ENCODE assay signal across 17 cellular contexts in genomic region chr16:25996052-25996451, GRCh38.
DNase-seq lines count a peak whose midpoint lies in the region; ATAC-seq and TF ChIP-seq lines count a peak whose summit lies in the region.
"Had no signal": no experiment of that assay in that cellular context is flagged by ENCODE, and none has a peak within 500 bp of the region (broad histone marks: within the 10 kb centered on the region; RNA-seq: fewer than 3 reads in every experiment).

No MANE protein-coding gene starts in this region.

- no peaks in the 10 kb centered on the region for H3K79me1 ChIP-seq in H9 (ENCODE audit: insufficient read depth, low read depth, low read length, poor library complexity, severe bottlenecking)

- no peak for TF ChIP-seq POLR2A in ovary (IDR thresholded peaks at IDR 0.05)

- H3K4me2 ChIP-seq in H9 (ENCODE audit: insufficient read depth, insufficient read length, low read length) (no peak overlapping the region), mammary epithelial cell (ENCODE audit: insufficient read depth, low read depth, low read length) (no peak overlapping the region)

- no peaks in the 10 kb centered on the region for H3K4me1 Mint-ChIP-seq in H9
- H3K4me1 Mint-ChIP-seq in endodermal cell = peaks cover 16% of the 10 kb centered on the region

- peaks cover 0 to 3% of the 10 kb centered on the region in 2 experiments; a peak in 1 of 5 replicates for H3K9me3 Mint-ChIP-seq in H9
- peaks cover 9% of the 10 kb centered on the region for H3K9me3 Mint-ChIP-seq in endodermal cell

- no peak overlapping the region for H3K9ac ChIP-seq in H9 (ENCODE audit: extremely low read depth, insufficient read length, low read length)
- H3K9ac ChIP-seq in endodermal cell (ENCODE audit: extremely low read depth, low read length, poor library complexity, severe bottlenecking) = no peak overlapping the region
- H3K9ac ChIP-seq in mammary epithelial cell (ENCODE audit: insufficient read depth, low read length) = no peak overlapping the region

- H3K27me3 Mint-ChIP-seq in H9 (ENCODE audit: low read depth) (peaks cover 3% of the 10 kb centered on the region; the same call in 1 of the 2 replicates), endodermal cell (ENCODE audit: insufficient read depth) (peaks cover 5% of the 10 kb centered on the region)

- no peak overlapping the region for H3K4me3 ChIP-seq in endodermal cell (ENCODE audit: low read length)
- no peak overlapping the region for H3K4me3 ChIP-seq in ovary
- H3K4me3 ChIP-seq in mammary epithelial cell (replicated peaks in 1 of 3; ENCODE audit: insufficient read depth in 1 of 3, low read depth in 2 of 3, low read length in 3 of 3) = no peak overlapping the region
- no peak overlapping the region for H3K4me3 ChIP-seq in upper lobe of right lung
- H3K4me3 ChIP-seq: HAP-1, SJSA1 had no signal

- DNase-seq in H9 (no peak), OCI-M1 (lab: John Stamatoyannopoulos, UW) (peak; percentile 1), endodermal cell (no peak), NCI-H2227 treated with DMSO at 0.1 percent for 48 hours (lab: John Stamatoyannopoulos, UW) (no peak), ovary (no peak), mammary epithelial cell (no peak), upper lobe of right lung (no peak)
- DNase-seq: CD4-positive, alpha-beta T cell; DMS79; IMR-90; MV-4-11; NCI-H446 treated with DMSO at 0.1 percent for 48 hours; NCI-H748 treated with DMSO at 0.1 percent for 48 hours; T-helper 1 cell had no signal

- no peak overlapping the region for H2AK5ac ChIP-seq in H9 (ENCODE audit: insufficient read length, low read length)

- H3K4me1 ChIP-seq in H9 (ENCODE audit: insufficient read depth, low read length) = no peaks in the 10 kb centered on the region
- H3K4me1 ChIP-seq in endodermal cell (ENCODE audit: control insufficient read depth, insufficient read depth, low read length) = no peaks in the 10 kb centered on the region
- H3K4me1 ChIP-seq in ovary (ENCODE audit: insufficient read depth) = no peaks in the 10 kb centered on the region
- H3K4me1 ChIP-seq in mammary epithelial cell (ENCODE audit: insufficient read depth, low read length) = no peaks in the 10 kb centered on the region
- H3K4me1 ChIP-seq in upper lobe of right lung = no peaks in the 10 kb centered on the region
- H3K4me1 ChIP-seq: HAP-1, SJSA1 had no signal

- CTCF ChIA-PET in mammary epithelial cell (lab: Charles Lee; ENCODE audit: low non-redundant PET) = no interaction called here

- no peak overlapping the region for H3K18ac ChIP-seq in H9 (ENCODE audit: insufficient read length, low read depth, low read length)

- H3K27me3 ChIP-seq in H9 (ENCODE audit: insufficient read depth, low read length) (no peaks in the 10 kb centered on the region), endodermal cell (ENCODE audit: control insufficient read depth, insufficient read depth, low read length, poor library complexity, severe bottlenecking) (no peaks in the 10 kb centered on the region), ovary (no peaks in the 10 kb centered on the region), mammary epithelial cell (ENCODE audit: insufficient read depth, low read length) (no peaks in the 10 kb centered on the region), upper lobe of right lung (no peaks in the 10 kb centered on the region)
- H3K27me3 ChIP-seq: SJSA1 had no signal

- no peak overlapping the region for H2BK120ac ChIP-seq in H9 (ENCODE audit: low read depth, low read length, poor library complexity, severe bottlenecking)

- H3T11ph ChIP-seq in H9 (ENCODE audit: low read length) = no peak overlapping the region

- no peak for TF ChIP-seq EP300 in ovary (IDR thresholded peaks at IDR 0.05)

- H3K14ac ChIP-seq in H9 (ENCODE audit: insufficient read depth, low read length) = no peak overlapping the region

- no peaks in the 10 kb centered on the region for H3K79me2 ChIP-seq in H9 (ENCODE audit: insufficient read depth, low read length)
- H3K79me2 ChIP-seq in mammary epithelial cell (ENCODE audit: insufficient read depth, low read length) = no peaks in the 10 kb centered on the region

- H3K56ac ChIP-seq in H9 (ENCODE audit: insufficient read length, low read depth, low read length) = no peak overlapping the region

- BruUV-seq in mammary epithelial cell (replicated peaks; lab: Mats Ljungman, UMichigan) = no TSS peak

- H4K20me1 ChIP-seq in H9 (ENCODE audit: control insufficient read depth, insufficient read depth, insufficient read length) = no peaks in the 10 kb centered on the region
- H4K20me1 ChIP-seq in mammary epithelial cell (ENCODE audit: insufficient read depth, low read length) = no peaks in the 10 kb centered on the region

- dilution Hi-C loops in mammary epithelial cell (cut with HindIII; ENCODE audit: low sequenced_read_pairs) = no loop called here

- H2AFZ ChIP-seq in H9 (ENCODE audit: low read length) (no peak overlapping the region), mammary epithelial cell (ENCODE audit: low read depth, low read length) (no peak overlapping the region)

- no peak overlapping the region for H3K4ac ChIP-seq in H9 (ENCODE audit: low read depth, low read length)

- TF ChIP-seq CTCF in C4-2B (conservative IDR thresholded peaks at IDR 0.05) (peak; percentile 31), H9 (conservative IDR thresholded peaks at IDR 0.05) (peak; percentile 56), endodermal cell (conservative IDR thresholded peaks at IDR 0.05) (peak; percentile 61), ovary (IDR thresholded peaks at IDR 0.05) (no peak), mammary epithelial cell (conservative IDR thresholded peaks at IDR 0.05 in 1 of 2, IDR thresholded peaks at IDR 0.05 in 1 of 2; ENCODE audit: extremely low read depth in 1 of 2, insufficient read depth in 1 of 2, low read depth in 1 of 2, low read length in 2 of 2) (no peak), upper lobe of right lung (IDR thresholded peaks at IDR 0.05) (no peak)

- H3K36me3 ChIP-seq in endodermal cell (ENCODE audit: control insufficient read depth, insufficient read depth, low read length) (no peaks in the 10 kb centered on the region), ovary (no peaks in the 10 kb centered on the region), mammary epithelial cell (ENCODE audit: insufficient read depth, low read length) (no peaks in the 10 kb centered on the region), upper lobe of right lung (no peaks in the 10 kb centered on the region)
- H3K36me3 ChIP-seq: HAP-1, SJSA1 had no signal

- H2BK20ac ChIP-seq in H9 (ENCODE audit: low read depth, low read length, poor library complexity, severe bottlenecking) = no peak overlapping the region

- no CpG with 5 or more reads among the region's 2 CpGs for WGBS in H9 (ENCODE audit: extremely low coverage, insufficient read length, low lambda C conversion rate)
- 67% methylated on average over 2 of the region's 2 CpGs; no CpG with 5 or more reads in 1 of the 2 experiments for WGBS in endodermal cell (ENCODE audit: insufficient coverage in 1 of 2, insufficient read length in 1 of 2), 2 experiments
- 72 to 82% (median 79%) methylated on average over 2 of the region's 2 CpGs for WGBS in ovary, 3 donors
- 46% methylated on average over 2 of the region's 2 CpGs for WGBS in mammary epithelial cell (ENCODE audit: low coverage, missing lambda C conversion rate)

- H2BK5ac ChIP-seq in H9 (ENCODE audit: insufficient read length, low read length) = no peak overlapping the region

- no peak overlapping the region for H2BK12ac ChIP-seq in H9 (ENCODE audit: insufficient read length, low read depth, low read length)

- no peaks in the 10 kb centered on the region for H3K23me2 ChIP-seq in H9 (ENCODE audit: insufficient read length, low read depth, low read length, poor library complexity, severe bottlenecking)

- H4K5ac ChIP-seq in H9 (ENCODE audit: insufficient read length, low read depth, low read length) = no peak overlapping the region

- no peak overlapping the region for H3K23ac ChIP-seq in H9 (ENCODE audit: insufficient read length, low read depth, low read length)

- H4K8ac ChIP-seq in H9 (replicated peaks; ENCODE audit: insufficient read length, low read depth, low read length) = no peak overlapping the region

- no peak overlapping the region for H2BK15ac ChIP-seq in H9 (ENCODE audit: low read depth, low read length)

- H4K91ac ChIP-seq in H9 (ENCODE audit: insufficient read length, low read depth, low read length) = no peak overlapping the region

- H3K27ac Mint-ChIP-seq in H9 (no peak overlapping the region), endodermal cell (no peak overlapping the region)
- H3K27ac Mint-ChIP-seq: CD4-positive, alpha-beta T cell had no signal

- H3K9me3 ChIP-seq in H9 (ENCODE audit: control insufficient read depth, low read depth, low read length) = no peaks in the 10 kb centered on the region
- peaks cover 27% of the 10 kb centered on the region for H3K9me3 ChIP-seq in endodermal cell (ENCODE audit: control insufficient read depth, low read length)
- no peaks in the 10 kb centered on the region for H3K9me3 ChIP-seq in ovary
- peaks cover 25% of the 10 kb centered on the region for H3K9me3 ChIP-seq in mammary epithelial cell (replicated peaks; ENCODE audit: insufficient read depth, low read length)
- no peaks in the 10 kb centered on the region for H3K9me3 ChIP-seq in upper lobe of right lung
- H3K9me3 ChIP-seq: HAP-1, SJSA1 had no signal

- H3K27ac ChIP-seq in C4-2B (no peak overlapping the region), H9 (ENCODE audit: insufficient read length, low read depth, low read length) (no peak overlapping the region), endodermal cell (ENCODE audit: low read depth, low read length) (no peak overlapping the region), ovary (no peak overlapping the region), mammary epithelial cell (ENCODE audit: insufficient read depth, low read depth, low read length) (no peak overlapping the region), upper lobe of right lung (no peak overlapping the region)
- H3K27ac ChIP-seq: SJSA1 had no signal

- H3K36me3 Mint-ChIP-seq in H9 (ENCODE audit: insufficient read depth in 1 of 3, low read depth in 3 of 3) (peaks cover 0 to 2% (median 0%) of the 10 kb centered on the region in 3 experiments; a peak in 1 of 7 replicates), endodermal cell (ENCODE audit: low read depth) (no peaks in the 10 kb centered on the region)

- in situ Hi-C loops in mammary epithelial cell (cut with MboI; ENCODE audit: low sequenced_read_pairs in 2 of 2) = no loop called here

- H3K4me3 Mint-ChIP-seq in H9 (no peak overlapping the region), endodermal cell (no peak overlapping the region)
- H3K4me3 Mint-ChIP-seq: CD4-positive, alpha-beta T cell had no signal

- intact Hi-C loops in ovary (cut with DNase I) = no loop called here
- intact Hi-C loops in mammary epithelial cell (cut with micrococcal nuclease) = no loop called here
- intact Hi-C loops in upper lobe of right lung (cut with DNase I) = no loop called here

- ATAC-seq in upper lobe of right lung = no peak

Comparison
In these comparisons a context has a peak if more than half of its experiments do, and no peak if none do; other contexts are left out.
1. CTCF ChIP-seq: peak in C4-2B (single experiment), H9 (single experiment) and endodermal cell (single experiment); none in ovary (0 of 3), mammary epithelial cell (0 of 2) and upper lobe of right lung (single experiment).